In genomic region chr1:3944621-3944914, GRCh38 we compare ENCODE assay signal across 30 cellular contexts.
"Had no signal": no experiment of that assay in that cellular context is flagged by ENCODE, and none has a peak within 500 bp of the region (broad histone marks: within the 10 kb centered on the region; RNA-seq: fewer than 3 reads in every experiment).

No MANE protein-coding gene starts in this region.

- H3K4me3 Mint-ChIP-seq: activated CD4-positive, alpha-beta T cell treated with anti-CD3 and anti-CD28 coated beads for 36 hours; activated CD8-positive, alpha-beta memory T cell treated with anti-CD3 and anti-CD28 coated beads, Interleukin-2, amount 10 ng/mL, durations not matched to agents 7 days and 5 days; activated CD8-positive, alpha-beta T cell treated with anti-CD3 and anti-CD28 coated beads, Interleukin-2, amount 10 ng/mL, durations not matched to agents 7 days and 5 days; activated naive CD8-positive, alpha-beta T cell; nephron; stimulated activated effector memory CD8-positive, alpha-beta T cell treated with anti-CD3 and anti-CD28 coated beads, Interleukin-12 subunit alpha, Interleukin-12 subunit beta, amount 100 ng/mL, for 72 hours; stimulated activated naive CD8-positive, alpha-beta T cell treated with anti-CD3 and anti-CD28 coated beads, Interleukin-15, Interleukin-2, amounts not matched to agents 100 ng/mL and 50 ng/mL, for 24 hours; T-helper 2 cell treated with Interferon-gamma antibody and Interleukin-4, amounts not matched to agents 5 μg/mL and 100 μg/mL, for 36 hours had no signal

- H3K27ac ChIP-seq: cardiac muscle cell, coronary artery, dorsolateral prefrontal cortex, gastrocnemius medialis, left ventricle myocardium inferior, neutrophil, skin epidermis, thoracic aorta had no signal

- H3K27me3 ChIP-seq: cardiac muscle cell had no signal

- H3K27ac Mint-ChIP-seq: activated CD4-positive, alpha-beta T cell treated with anti-CD3 and anti-CD28 coated beads for 36 hours; activated CD8-positive, alpha-beta memory T cell treated with anti-CD3 and anti-CD28 coated beads, Interleukin-2, amount 10 ng/mL, durations not matched to agents 7 days and 5 days; activated CD8-positive, alpha-beta T cell treated with anti-CD3 and anti-CD28 coated beads, Interleukin-2, amount 10 ng/mL, durations not matched to agents 7 days and 5 days; activated naive CD8-positive, alpha-beta T cell; activated T-helper 2 cell treated with anti-CD3 and anti-CD28 coated beads, Interferon-gamma antibody, Interleukin-2, Interleukin-4, amounts not matched to agents 10 μg/mL and 5 μg/mL and 100 μg/mL, durations not matched to agents 14 hours and 24 hours and 36 hours; nephron; stimulated activated effector memory CD8-positive, alpha-beta T cell treated with anti-CD3 and anti-CD28 coated beads, Interleukin-12 subunit alpha, Interleukin-12 subunit beta, amount 100 ng/mL, for 72 hours; stimulated activated naive CD8-positive, alpha-beta T cell treated with anti-CD3 and anti-CD28 coated beads, Interleukin-15, Interleukin-2, amounts not matched to agents 100 ng/mL and 50 ng/mL, for 24 hours; T-helper 2 cell treated with Interferon-gamma antibody and Interleukin-4, amounts not matched to agents 5 μg/mL and 100 μg/mL, for 36 hours had no signal

- ATAC-seq: activated CD4-positive, alpha-beta T cell treated with anti-CD3 and anti-CD28 coated beads for 36 hours; activated CD8-positive, alpha-beta memory T cell treated with anti-CD3 and anti-CD28 coated beads, Interleukin-2, amount 10 ng/mL, durations not matched to agents 7 days and 5 days; activated CD8-positive, alpha-beta T cell treated with anti-CD3 and anti-CD28 coated beads, Interleukin-2, amount 10 ng/mL, durations not matched to agents 7 days and 5 days; gastrocnemius medialis; sciatic nerve had no signal

- DNase-seq: activated CD4-positive, alpha-beta T cell treated with anti-CD3 and anti-CD28 coated beads for 36 hours; activated CD4-positive, CD25-positive, alpha-beta regulatory T cell; activated CD8-positive, alpha-beta memory T cell treated with anti-CD3 and anti-CD28 coated beads, Interleukin-2, amount 10 ng/mL, durations not matched to agents 7 days and 5 days; activated CD8-positive, alpha-beta T cell treated with anti-CD3 and anti-CD28 coated beads, Interleukin-2, amount 10 ng/mL, durations not matched to agents 7 days and 5 days; activated T-cell treated with anti-CD3 and anti-CD28 coated beads, Interleukin-2, amount 50 U/mL, for 48 hours; anterior cingulate cortex; cerebellar nuclear complex; dorsolateral prefrontal cortex; effector memory CD4-positive, alpha-beta T cell; gastrocnemius medialis; glutamatergic neuron; left ventricle myocardium inferior; mesendoderm; stimulated activated CD4-positive, alpha-beta T cell treated with anti-CD3 and anti-CD28 coated beads, Interleukin-4, amount 100 ng/mL, for 24 hours; trophoblast cell had no signal

- H3K4me1 ChIP-seq: gastrocnemius medialis, left ventricle myocardium inferior had no signal

- H3K4me1 Mint-ChIP-seq: activated CD4-positive, alpha-beta T cell treated with anti-CD3 and anti-CD28 coated beads for 36 hours; activated CD8-positive, alpha-beta memory T cell treated with anti-CD3 and anti-CD28 coated beads, Interleukin-2, amount 10 ng/mL, durations not matched to agents 7 days and 5 days; stimulated activated effector memory CD8-positive, alpha-beta T cell treated with anti-CD3 and anti-CD28 coated beads, Interleukin-12 subunit alpha, Interleukin-12 subunit beta, amount 100 ng/mL, for 72 hours had no signal

- H3K9me3 Mint-ChIP-seq: activated T-helper 2 cell treated with anti-CD3 and anti-CD28 coated beads, Interferon-gamma antibody, Interleukin-2, Interleukin-4, amounts not matched to agents 10 μg/mL and 5 μg/mL and 100 μg/mL, durations not matched to agents 14 hours and 24 hours and 36 hours; nephron; stimulated activated effector memory CD8-positive, alpha-beta T cell treated with anti-CD3 and anti-CD28 coated beads, Interleukin-12 subunit alpha, Interleukin-12 subunit beta, amount 100 ng/mL, for 72 hours; stimulated activated naive CD8-positive, alpha-beta T cell treated with anti-CD3 and anti-CD28 coated beads, Interleukin-15, Interleukin-2, amounts not matched to agents 100 ng/mL and 50 ng/mL, for 24 hours; T-helper 2 cell treated with Interferon-gamma antibody and Interleukin-4, amounts not matched to agents 5 μg/mL and 100 μg/mL, for 36 hours had no signal

- H3K36me3 Mint-ChIP-seq: activated CD8-positive, alpha-beta memory T cell treated with anti-CD3 and anti-CD28 coated beads, Interleukin-2, amount 10 ng/mL, durations not matched to agents 7 days and 5 days; activated naive CD8-positive, alpha-beta T cell; stimulated activated effector memory CD8-positive, alpha-beta T cell treated with anti-CD3 and anti-CD28 coated beads, Interleukin-12 subunit alpha, Interleukin-12 subunit beta, amount 100 ng/mL, for 72 hours had no signal

- FAIRE-seq: islet of Langerhans, urothelium cell line had no signal

- H3K27me3 Mint-ChIP-seq: activated CD8-positive, alpha-beta memory T cell treated with anti-CD3 and anti-CD28 coated beads, Interleukin-2, amount 10 ng/mL, durations not matched to agents 7 days and 5 days had no signal

- H3K9me3 ChIP-seq: gastrocnemius medialis, neutrophil, thoracic aorta had no signal

- H3K4me3 ChIP-seq: cardiac muscle cell, coronary artery, dorsolateral prefrontal cortex, gastrocnemius medialis, left ventricle myocardium inferior, lung, skin epidermis, thoracic aorta had no signal

- H3K36me3 ChIP-seq: cardiac muscle cell, gastrocnemius medialis, left ventricle myocardium inferior, neutrophil, thoracic aorta had no signal
